29 cellular contexts compared by ENCODE assay signal in the genomic region with DNA sequence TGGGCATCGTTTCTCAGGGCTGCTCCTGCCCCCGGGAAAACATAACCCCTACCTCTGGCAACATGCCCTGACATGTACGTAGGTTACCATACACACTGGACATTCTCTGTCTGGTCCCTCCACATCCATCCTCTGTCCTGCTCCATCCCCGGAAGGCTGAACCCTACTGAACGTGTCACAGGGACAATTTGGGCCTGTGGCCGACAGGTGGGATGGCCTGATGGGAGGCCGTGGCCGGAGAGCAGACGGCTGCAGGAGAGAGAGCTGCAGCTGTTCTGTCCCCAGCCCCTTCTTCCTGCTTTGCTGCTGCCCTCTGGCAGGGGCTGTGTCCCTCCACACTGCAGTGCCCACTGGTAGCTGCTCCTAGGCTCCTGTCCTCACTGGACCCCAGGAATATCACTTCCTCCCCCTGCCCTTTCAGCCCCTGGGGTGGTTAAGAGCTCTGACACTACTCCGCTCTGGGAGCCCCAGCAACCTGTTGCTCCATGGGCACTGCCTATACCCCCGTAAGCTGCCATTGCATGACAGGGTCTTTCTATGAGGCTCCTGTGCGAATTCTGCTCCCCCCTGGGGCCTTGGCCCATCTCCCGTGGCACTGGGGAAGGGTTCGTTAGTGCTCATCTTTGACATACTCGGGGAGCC.
DNase-seq lines count a peak whose midpoint lies in the region; ATAC-seq and TF ChIP-seq lines count a peak whose summit lies in the region.
"Had no signal": no experiment of that assay in that cellular context is flagged by ENCODE, and none has a peak within 500 bp of the region (broad histone marks: within the 10 kb centered on the region; RNA-seq: fewer than 3 reads in every experiment).

No MANE protein-coding gene starts in this region.

- peaks cover 5% of the 10 kb centered on the region for H3K4me1 Mint-ChIP-seq in activated CD4-positive, alpha-beta T cell treated with anti-CD3 and anti-CD28 coated beads, Interleukin-2, amount 10 ng/mL, durations not matched to agents 7 days and 5 days
- peaks cover 0 to 2% (median 0%) of the 10 kb centered on the region in 4 donors for H3K4me1 Mint-ChIP-seq in CD4-positive, CD25-positive, alpha-beta regulatory T cell
- H3K4me1 Mint-ChIP-seq in progenitor cell of endocrine pancreas (ENCODE audit: low read depth): peaks cover 3% of the 10 kb centered on the region
- H3K4me1 Mint-ChIP-seq: activated CD4-positive, alpha-beta memory T cell treated with anti-CD3 and anti-CD28 coated beads, Interleukin-2, amount 10 ng/mL, durations not matched to agents 7 days and 5 days had no signal

- no peak for TF ChIP-seq CTCF in WERI-Rb-1 (IDR thresholded peaks at IDR 0.05; ENCODE audit: low read depth, low read length)
- no peak for TF ChIP-seq CTCF in progenitor cell of endocrine pancreas (IDR thresholded peaks at IDR 0.05; ENCODE audit: unreplicated experiment)
- TF ChIP-seq CTCF in adrenal gland (IDR thresholded peaks at IDR 0.05): no peak

- no peaks in the 10 kb centered on the region for H3K9me3 Mint-ChIP-seq in activated CD4-positive, alpha-beta T cell treated with anti-CD3 and anti-CD28 coated beads, Interleukin-2, amount 10 ng/mL, durations not matched to agents 7 days and 5 days
- no peaks in the 10 kb centered on the region for H3K9me3 Mint-ChIP-seq in CD4-positive, CD25-positive, alpha-beta regulatory T cell
- H3K9me3 Mint-ChIP-seq in progenitor cell of endocrine pancreas (ENCODE audit: low read depth): no peaks in the 10 kb centered on the region
- H3K9me3 Mint-ChIP-seq: activated CD4-positive, alpha-beta memory T cell treated with anti-CD3 and anti-CD28 coated beads, Interleukin-2, amount 10 ng/mL, durations not matched to agents 7 days and 5 days; nephron had no signal

- H3K14ac ChIP-seq in mesenchymal stem cell (ENCODE audit: low read length in 2 of 2): peak overlapping the region in 1 of 2 experiments; percentile 50

- no peak overlapping the region for H2BK5ac ChIP-seq in mesenchymal stem cell (ENCODE audit: low read depth, low read length, poor library complexity, severe bottlenecking)

- DNase-seq in activated CD4-positive, alpha-beta T cell treated with anti-CD3 and anti-CD28 coated beads, Interleukin-2, amount 10 ng/mL, durations not matched to agents 7 days and 5 days: no peak
- no peak for DNase-seq in activated CD4-positive, alpha-beta T cell treated with anti-CD3 and anti-CD28 coated beads, Interleukin-2, amount 50 U/mL, for 4 hours
- DNase-seq in CD4-positive, CD25-positive, alpha-beta regulatory T cell: no peak
- DNase-seq in WERI-Rb-1 (no peak), mesenchymal stem cell (no peak), progenitor cell of endocrine pancreas (ENCODE audit: low spot score, unreplicated experiment) (no peak), adrenal gland (no peak)
- DNase-seq: activated CD4-positive, alpha-beta memory T cell treated with anti-CD3 and anti-CD28 coated beads, Interleukin-2, amount 10 ng/mL, durations not matched to agents 7 days and 5 days; activated gamma-delta T cell treated with Interleukin-2 at 50 U/mL for 16 hours; AML-193; CD4-positive, alpha-beta memory T cell; effector CD4-positive, alpha-beta T cell; GOT3; hypothalamus; KBM-7; mucosa of descending colon; NCI-H1092 treated with DMSO at 0.1 percent for 48 hours; NCI-H1694 treated with DMSO at 0.1 percent for 48 hours; pancreas; SIG-M5; stimulated activated CD4-positive, alpha-beta T cell treated with anti-CD3 and anti-CD28 coated beads, Interleukin-1b, Interleukin-23, amount 100 ng/mL, for 48 hours; stomach had no signal

- H3K4ac ChIP-seq in mesenchymal stem cell (ENCODE audit: low read depth in 1 of 2, low read length in 2 of 2): peak overlapping the region in 1 of 2 experiments; percentile 33

- H2AK5ac ChIP-seq in mesenchymal stem cell (ENCODE audit: low read length, severe bottlenecking): peak overlapping the region; percentile 32

- no peak overlapping the region for H2AFZ ChIP-seq in mesenchymal stem cell (ENCODE audit: low read depth, low read length)

- H3K4me3 ChIP-seq in CD4-positive, CD25-positive, alpha-beta regulatory T cell (ENCODE audit: low read depth, low read length): no peak overlapping the region
- H3K4me3 ChIP-seq in WERI-Rb-1 (ENCODE audit: low read depth, low read length): no peak overlapping the region
- no peak overlapping the region for H3K4me3 ChIP-seq in mesenchymal stem cell (ENCODE audit: insufficient read depth in 1 of 2, low read depth in 1 of 2, low read length in 2 of 2)
- no peak overlapping the region for H3K4me3 ChIP-seq in adrenal gland
- H3K4me3 ChIP-seq: ascending aorta, cardiac muscle cell, lung, mucosa of descending colon, pancreas, right atrium auricular region, stomach had no signal

- H3K4me3 Mint-ChIP-seq in activated CD4-positive, alpha-beta T cell treated with anti-CD3 and anti-CD28 coated beads, Interleukin-2, amount 10 ng/mL, durations not matched to agents 7 days and 5 days: no peak overlapping the region
- no peak overlapping the region for H3K4me3 Mint-ChIP-seq in CD4-positive, CD25-positive, alpha-beta regulatory T cell
- no peak overlapping the region for H3K4me3 Mint-ChIP-seq in progenitor cell of endocrine pancreas (ENCODE audit: low read depth)
- H3K4me3 Mint-ChIP-seq: activated CD4-positive, alpha-beta memory T cell treated with anti-CD3 and anti-CD28 coated beads, Interleukin-2, amount 10 ng/mL, durations not matched to agents 7 days and 5 days; CD4-positive, alpha-beta memory T cell; nephron had no signal

- no peaks in the 10 kb centered on the region for H3K36me3 Mint-ChIP-seq in activated CD4-positive, alpha-beta T cell treated with anti-CD3 and anti-CD28 coated beads, Interleukin-2, amount 10 ng/mL, durations not matched to agents 7 days and 5 days (ENCODE audit: low read depth)
- H3K36me3 Mint-ChIP-seq in CD4-positive, CD25-positive, alpha-beta regulatory T cell: peaks cover 24% of the 10 kb centered on the region
- H3K36me3 Mint-ChIP-seq in progenitor cell of endocrine pancreas (ENCODE audit: insufficient read depth): peaks cover 4% of the 10 kb centered on the region

- WGBS in mesenchymal stem cell: 92% methylated on average over 15 of the region's 15 CpGs
- whole genome bisulfite sequencing in adrenal gland, 4 donors: 89 to 93% (median 91%) methylated on average over 11 to 15 of the region's 15 CpGs

- H3K4me1 ChIP-seq in CD4-positive, CD25-positive, alpha-beta regulatory T cell (ENCODE audit: control insufficient read depth, insufficient read depth, low read length, poor library complexity, severe bottlenecking): no peaks in the 10 kb centered on the region
- H3K4me1 ChIP-seq in mesenchymal stem cell (ENCODE audit: control insufficient read depth, insufficient read depth, low read depth, low read length): peaks cover 26% of the 10 kb centered on the region
- no peaks in the 10 kb centered on the region for H3K4me1 ChIP-seq in adrenal gland (replicated peaks in 1 of 2)
- H3K4me1 ChIP-seq: ascending aorta, pancreas, right atrium auricular region, stomach had no signal

- TF ChIP-seq POLR2A in adrenal gland (IDR thresholded peaks at IDR 0.05): no peak

- CTCF ChIA-PET in activated CD4-positive, alpha-beta T cell treated with anti-CD3 and anti-CD28 coated beads, Interleukin-2, amount 10 ng/mL, durations not matched to agents 7 days and 5 days (lab: Charles Lee): interaction anchor here (0.9 kb wide), 1 partner anchor 101 kb away, joined by 3 read pairs; no protein-coding TSS in a partner anchor

- no peaks in the 10 kb centered on the region for H3K27me3 Mint-ChIP-seq in activated CD4-positive, alpha-beta T cell treated with anti-CD3 and anti-CD28 coated beads, Interleukin-2, amount 10 ng/mL, durations not matched to agents 7 days and 5 days
- no peaks in the 10 kb centered on the region for H3K27me3 Mint-ChIP-seq in CD4-positive, CD25-positive, alpha-beta regulatory T cell
- H3K27me3 Mint-ChIP-seq in progenitor cell of endocrine pancreas: no peaks in the 10 kb centered on the region
- H3K27me3 Mint-ChIP-seq: activated CD4-positive, alpha-beta memory T cell treated with anti-CD3 and anti-CD28 coated beads, Interleukin-2, amount 10 ng/mL, durations not matched to agents 7 days and 5 days; CD4-positive, alpha-beta memory T cell had no signal

- H3K23ac ChIP-seq in mesenchymal stem cell (ENCODE audit: low read length in 2 of 2): no peak overlapping the region

- H3K27ac Mint-ChIP-seq in activated CD4-positive, alpha-beta T cell treated with anti-CD3 and anti-CD28 coated beads, Interleukin-2, amount 10 ng/mL, durations not matched to agents 7 days and 5 days: peak overlapping the region; percentile 57
- peak overlapping the region in 2 of 3 donors; percentile 46 to 87 for H3K27ac Mint-ChIP-seq in CD4-positive, CD25-positive, alpha-beta regulatory T cell
- no peak overlapping the region for H3K27ac Mint-ChIP-seq in progenitor cell of endocrine pancreas
- H3K27ac Mint-ChIP-seq: activated CD4-positive, alpha-beta memory T cell treated with anti-CD3 and anti-CD28 coated beads, Interleukin-2, amount 10 ng/mL, durations not matched to agents 7 days and 5 days had no signal

- H3K27me3 ChIP-seq in CD4-positive, CD25-positive, alpha-beta regulatory T cell (ENCODE audit: control insufficient read depth, insufficient read depth, low read length): no peaks in the 10 kb centered on the region
- H3K27me3 ChIP-seq in WERI-Rb-1 (ENCODE audit: insufficient read depth, low read depth, severe bottlenecking) (no peaks in the 10 kb centered on the region), mesenchymal stem cell (ENCODE audit: control insufficient read depth in 1 of 2, insufficient read depth in 1 of 2, low read length in 2 of 2) (no peaks in the 10 kb centered on the region), adrenal gland (no peaks in the 10 kb centered on the region)
- H3K27me3 ChIP-seq: ascending aorta, cardiac muscle cell, pancreas, right atrium auricular region, stomach had no signal

- intact Hi-C loops in adrenal gland (cut with DNase I): no loop called here

- H3K79me1 ChIP-seq in mesenchymal stem cell (replicated peaks; ENCODE audit: low read length, poor library complexity, severe bottlenecking): peaks cover 4% of the 10 kb centered on the region

- no peak overlapping the region for H3K27ac ChIP-seq in CD4-positive, CD25-positive, alpha-beta regulatory T cell (ENCODE audit: insufficient read depth, low read length, poor library complexity, severe bottlenecking)
- H3K27ac ChIP-seq in WERI-Rb-1 (peak overlapping the region; percentile 28; the same call in 1 of the 2 replicates), mesenchymal stem cell (ENCODE audit: low read length, poor library complexity, severe bottlenecking) (no peak overlapping the region), adrenal gland (no peak overlapping the region)
- H3K27ac ChIP-seq: ascending aorta, cardiac muscle cell, epithelial cell of prostate, pancreas, right atrium auricular region, stomach had no signal

- H3K4me2 ChIP-seq in mesenchymal stem cell (ENCODE audit: low read length, poor library complexity, severe bottlenecking): no peak overlapping the region

- no peak overlapping the region for H4K8ac ChIP-seq in mesenchymal stem cell (ENCODE audit: low read length)

- H3K9me3 ChIP-seq in CD4-positive, CD25-positive, alpha-beta regulatory T cell (ENCODE audit: control insufficient read depth in 2 of 2, low read length in 2 of 2): no peaks in the 10 kb centered on the region
- no peaks in the 10 kb centered on the region for H3K9me3 ChIP-seq in WERI-Rb-1 (ENCODE audit: severe bottlenecking)
- H3K9me3 ChIP-seq in mesenchymal stem cell (ENCODE audit: control insufficient read depth, low read length): no peaks in the 10 kb centered on the region
- no peaks in the 10 kb centered on the region for H3K9me3 ChIP-seq in adrenal gland (replicated peaks in 1 of 3)
- H3K9me3 ChIP-seq: ascending aorta, mucosa of descending colon, pancreas, right atrium auricular region, stomach had no signal

- no peak overlapping the region for H3K9ac ChIP-seq in mesenchymal stem cell (ENCODE audit: low read length)

- no peak for ATAC-seq in CD4-positive, CD25-positive, alpha-beta regulatory T cell (ENCODE audit: low read depth in 2 of 2)
- ATAC-seq in HG03439 (IDR thresholded peaks at IDR 0.05; ENCODE audit: unreplicated experiment): no peak
- ATAC-seq: mucosa of descending colon, pancreas had no signal

- no peak overlapping the region for H4K91ac ChIP-seq in mesenchymal stem cell (ENCODE audit: low read length)

- no peak overlapping the region for H3K18ac ChIP-seq in mesenchymal stem cell (ENCODE audit: low read depth in 1 of 2, low read length in 2 of 2)

- peak overlapping the region in 1 of 2 experiments; percentile 35 for H2BK12ac ChIP-seq in mesenchymal stem cell (ENCODE audit: low read length in 2 of 2)

- H3K36me3 ChIP-seq in CD4-positive, CD25-positive, alpha-beta regulatory T cell (ENCODE audit: control insufficient read depth, insufficient read depth, low read length): peaks cover 16% of the 10 kb centered on the region
- H3K36me3 ChIP-seq in WERI-Rb-1 (no peaks in the 10 kb centered on the region; the same call in 1 of the 2 replicates), mesenchymal stem cell (ENCODE audit: control insufficient read depth in 1 of 2, insufficient read depth in 2 of 2, low read depth in 1 of 2, low read length in 2 of 2) (peaks cover 27 to 52% of the 10 kb centered on the region in 2 experiments), adrenal gland (replicated peaks in 1 of 2) (peaks cover 0 to 5% of the 10 kb centered on the region in 2 donors)
- H3K36me3 ChIP-seq: cardiac muscle cell, pancreas, right atrium auricular region had no signal

- no peak overlapping the region for H2BK15ac ChIP-seq in mesenchymal stem cell (ENCODE audit: low read depth, poor library complexity, severe bottlenecking)

- H2BK120ac ChIP-seq in mesenchymal stem cell (ENCODE audit: low read depth, low read length): no peak overlapping the region

- POLR2A ChIA-PET in activated CD4-positive, alpha-beta T cell treated with anti-CD3 and anti-CD28 coated beads, Interleukin-2, amount 10 ng/mL, durations not matched to agents 7 days and 5 days (lab: Charles Lee): no interaction called here
